9 cellular contexts compared by ENCODE assay signal in genomic region chrX:115909017-115909416, GRCh38.
"Had no signal": no experiment of that assay in that cellular context is flagged by ENCODE, and none has a peak within 500 bp of the region (broad histone marks: within the 10 kb centered on the region; RNA-seq: fewer than 3 reads in every experiment).

No MANE protein-coding gene starts in this region.

- H3K4me3 Mint-ChIP-seq: H9 had no signal

- FAIRE-seq: H54, K562 had no signal

- H2AFZ ChIP-seq: GM23248 had no signal

- H3K9ac ChIP-seq: GM23248 had no signal

- ATAC-seq: K562 had no signal

- H3K27ac ChIP-seq: GM23248, HL-60 had no signal

- DNase-seq: GM23248, GOT3, H9, HCEC 1CT, IMR-90, KG1 had no signal

- H3K4me3 ChIP-seq: GM23248, K562 had no signal
